ENCODE assay signal across 14 cellular contexts in genomic region chr4:146643812-146644401, GRCh38. TPM values are rescaled to one million over a fixed set of nuclear protein-coding genes. Genes with fewer than 3 reads are reported as not detected.
DNase-seq lines count a peak whose midpoint lies in the region; ATAC-seq and TF ChIP-seq lines count a peak whose summit lies in the region.
"Had no signal": no experiment of that assay in that cellular context is flagged by ENCODE, and none has a peak within 500 bp of the region (broad histone marks: within the 10 kb centered on the region; RNA-seq: fewer than 3 reads in every experiment).

No MANE protein-coding gene starts in this region.

- H3K27me3 ChIP-seq in Karpas-422 (ENCODE audit: low read length), result 0 out of 2 replicates have a peak, but pooled peaks cover 4% of the 10 kb centered on the region

- H3K9me2 ChIP-seq in Karpas-422 (replicated peaks; ENCODE audit: insufficient read depth, low read length), result no peaks in the 10 kb centered on the region

- no peak for TF ChIP-seq CTCF in GM10266 (IDR thresholded peaks at IDR 0.05; ENCODE audit: control insufficient read depth, insufficient read depth, low read depth, missing control alignments)

- no peaks in the 10 kb centered on the region for H3K36me3 ChIP-seq in Karpas-422 (ENCODE audit: insufficient read depth, low read length)
- H3K36me3 ChIP-seq: HAP-1, left ventricle myocardium inferior had no signal

- no peaks in the 10 kb centered on the region for H4K20me1 ChIP-seq in Karpas-422 (ENCODE audit: insufficient read depth, low read depth, low read length)

- ATAC-seq in left lobe of liver (peak; percentile 75), HG03565 (IDR thresholded peaks at IDR 0.05; ENCODE audit: unreplicated experiment) (no peak), GM21515 (IDR thresholded peaks at IDR 0.05; ENCODE audit: unreplicated experiment) (no peak)
- ATAC-seq: activated naive CD8-positive, alpha-beta T cell treated with anti-CD3 and anti-CD28 coated beads, Interleukin-2, amount 50 U/mL, for 24 hours had no signal

- no peak overlapping the region for H3K27ac ChIP-seq in Karpas-422 (ENCODE audit: low read length)
- H3K27ac ChIP-seq: epithelial cell of prostate, left ventricle myocardium inferior had no signal

- DNase-seq in GM10266 (ENCODE audit: extremely low spot score) (peak; percentile 65), Karpas-422 (peak; percentile 71), astrocyte of the hippocampus (ENCODE audit: low read depth, low spot score) (peak; percentile 51), left lobe of liver (ENCODE audit: low spot score) (no peak), NCI-H187 treated with DMSO at 0.1 percent for 48 hours (lab: John Stamatoyannopoulos, UW) (no peak), NCI-H2227 treated with DMSO at 0.1 percent for 48 hours (lab: John Stamatoyannopoulos, UW) (no peak)
- DNase-seq: activated naive CD8-positive, alpha-beta T cell treated with anti-CD3 and anti-CD28 coated beads, Interleukin-2, amount 50 U/mL, for 24 hours; left ventricle myocardium inferior; posterior cingulate gyrus had no signal

- no peak overlapping the region for H3K9ac ChIP-seq in Karpas-422 (ENCODE audit: low read length)

- no peak overlapping the region for H3K4me3 ChIP-seq in Karpas-422 (ENCODE audit: low read length)
- H3K4me3 ChIP-seq: HAP-1, left ventricle myocardium inferior had no signal

- no peak overlapping the region for H3K4me2 ChIP-seq in Karpas-422 (ENCODE audit: low read depth, low read length, poor library complexity, severe bottlenecking)

- H3K79me2 ChIP-seq in Karpas-422 (ENCODE audit: low read length), result no peaks in the 10 kb centered on the region

- H3K4me1 ChIP-seq in Karpas-422 (ENCODE audit: low read length), result no peaks in the 10 kb centered on the region
- H3K4me1 ChIP-seq: HAP-1 had no signal

- no peaks in the 10 kb centered on the region; the same call in 1 of the 2 replicates for H3K9me3 ChIP-seq in Karpas-422 (ENCODE audit: low read length)
- H3K9me3 ChIP-seq: HAP-1, left ventricle myocardium inferior had no signal

- H2AFZ ChIP-seq in Karpas-422 (ENCODE audit: low read length), result no peak overlapping the region

RNA-seq across cellular contexts. Expression of gene POU4F2, which starts 5.2 kb away (rescaled TPM):
- total RNA-seq in Karpas-422 (2014; rRNA removed; shearing (Covaris generic); ENCODE audit: low replicate concordance), result not detected in 2 replicates
- not detected for total RNA-seq in left lobe of liver
- total RNA-seq: left ventricle myocardium inferior, ureter had no signal

Comparison
In these comparisons a context has a peak if more than half of its experiments do, and no peak if none do; other contexts are left out.
1. DNase-seq: peak in GM10266 (single experiment), Karpas-422 (single experiment) and astrocyte of the hippocampus (single experiment); none in left lobe of liver (single experiment), NCI-H187 treated with DMSO at 0.1 percent for 48 hours (single experiment) and NCI-H2227 treated with DMSO at 0.1 percent for 48 hours (single experiment).